In genomic region chr1:106022312-106022902, GRCh38 we compare ENCODE assay signal across 9 cellular contexts.
DNase-seq lines count a peak whose midpoint lies in the region; ATAC-seq, FAIRE-seq and TF ChIP-seq lines count a peak whose summit lies in the region.
"Had no signal": no experiment of that assay in that cellular context is flagged by ENCODE, and none has a peak within 500 bp of the region (broad histone marks: within the 10 kb centered on the region; RNA-seq: fewer than 3 reads in every experiment).

No MANE protein-coding gene starts in this region.

- DNase-seq in DMS 273 (lab: John Stamatoyannopoulos, UW; ENCODE audit: unreplicated experiment) (peak; percentile 22), DMS 273 treated with DMSO at 0.1 percent for 48 hours (lab: John Stamatoyannopoulos, UW) (no peak), cerebellum (ENCODE audit: low spot score) (peak; percentile 4), pancreas (no peak), anterior cingulate cortex (lab: John Stamatoyannopoulos, UW) (no peak)
- DNase-seq in activated CD4-positive, alpha-beta T cell treated with anti-CD3 and anti-CD28 coated beads, Interleukin-2, amount 50 U/mL, for 1 hour = no peak
- DNase-seq: left lung had no signal

- FAIRE-seq in pancreas (lab: Jason Lieb, UNC) = peak; percentile 80

- H3K9me3 ChIP-seq in Loucy (ENCODE audit: insufficient read depth, low read depth, low read length) = no peaks in the 10 kb centered on the region
- H3K9me3 ChIP-seq in pancreas = no peaks in the 10 kb centered on the region
- H3K9me3 ChIP-seq: left lung had no signal

- no peak overlapping the region for H3K4me2 ChIP-seq in Loucy (ENCODE audit: low read depth, low read length, poor library complexity, severe bottlenecking)

- H3K79me2 ChIP-seq in Loucy (ENCODE audit: insufficient read depth, low read length) = no peaks in the 10 kb centered on the region

- H3K9ac ChIP-seq in Loucy (ENCODE audit: low read depth, low read length, poor library complexity, severe bottlenecking) = no peak overlapping the region

- H3F3A ChIP-seq in Loucy (ENCODE audit: low read depth) = no peaks in the 10 kb centered on the region

- H3K36me3 ChIP-seq in Loucy (ENCODE audit: insufficient read depth, low read length) (no peaks in the 10 kb centered on the region), pancreas (no peaks in the 10 kb centered on the region)
- H3K36me3 ChIP-seq: left lung had no signal

- H3K27me3 ChIP-seq in Loucy (ENCODE audit: insufficient read depth, low read length, poor library complexity, severe bottlenecking) = no peaks in the 10 kb centered on the region
- H3K27me3 ChIP-seq in pancreas = no peaks in the 10 kb centered on the region
- H3K27me3 ChIP-seq: left lung had no signal

- H3K4me3 ChIP-seq in Loucy (ENCODE audit: low read length, poor library complexity, severe bottlenecking) (no peak overlapping the region), pancreas (no peak overlapping the region)
- H3K4me3 ChIP-seq: left lung had no signal

- H3K4me1 ChIP-seq in Loucy (ENCODE audit: insufficient read depth, low read length, poor library complexity, severe bottlenecking) (no peaks in the 10 kb centered on the region), pancreas (no peaks in the 10 kb centered on the region)
- H3K4me1 ChIP-seq: left lung had no signal

- intact Hi-C loops in pancreas (cut with DNase I) = no loop called here

- TF ChIP-seq CTCF in Loucy (conservative IDR thresholded peaks at IDR 0.05; ENCODE audit: low read length) = peak; percentile 60
- TF ChIP-seq CTCF in pancreas (IDR thresholded peaks at IDR 0.05) = peak in 3 of 4 donors; percentile 7 to 24 (median 21)

- 4 to 12% methylated on average over 2 of the region's 2 CpGs for WGBS in pancreas, 2 donors

- H2AFZ ChIP-seq in Loucy (ENCODE audit: low read length) = no peak overlapping the region

- no peak for ATAC-seq in pancreas
- no peak for ATAC-seq in esophagus mucosa
- ATAC-seq: left lung had no signal

- H3K27ac ChIP-seq in pancreas = no peak overlapping the region
- H3K27ac ChIP-seq: left lung had no signal

- H3K9me2 ChIP-seq in Loucy (replicated peaks; ENCODE audit: low read depth, low read length) = no peaks in the 10 kb centered on the region

- H4K20me1 ChIP-seq in Loucy (ENCODE audit: insufficient read depth, low read length, poor library complexity, severe bottlenecking) = no peaks in the 10 kb centered on the region

Comparison
In these comparisons a context has a peak if more than half of its experiments do, and no peak if none do; other contexts are left out.
1. DNase-seq: peak in DMS 273 (single experiment) and cerebellum (single experiment); none in DMS 273 treated with DMSO at 0.1 percent for 48 hours (single experiment), pancreas (0 of 6), anterior cingulate cortex (0 of 58) and activated CD4-positive, alpha-beta T cell treated with anti-CD3 and anti-CD28 coated beads, Interleukin-2, amount 50 U/mL, for 1 hour (single experiment).